In genomic region chr4:55871299-55871800, GRCh38 we compare ENCODE assay signal across 1 cellular context.
TF ChIP-seq lines count a peak whose summit lies in the region.

No MANE protein-coding gene starts in this region.

TF ChIP-seq in WTC11, 78 proteins besides CTCF, POLR2A, EP300 and RAD21 (continued from another document):
- TF ChIP-seq, protein P1, sequence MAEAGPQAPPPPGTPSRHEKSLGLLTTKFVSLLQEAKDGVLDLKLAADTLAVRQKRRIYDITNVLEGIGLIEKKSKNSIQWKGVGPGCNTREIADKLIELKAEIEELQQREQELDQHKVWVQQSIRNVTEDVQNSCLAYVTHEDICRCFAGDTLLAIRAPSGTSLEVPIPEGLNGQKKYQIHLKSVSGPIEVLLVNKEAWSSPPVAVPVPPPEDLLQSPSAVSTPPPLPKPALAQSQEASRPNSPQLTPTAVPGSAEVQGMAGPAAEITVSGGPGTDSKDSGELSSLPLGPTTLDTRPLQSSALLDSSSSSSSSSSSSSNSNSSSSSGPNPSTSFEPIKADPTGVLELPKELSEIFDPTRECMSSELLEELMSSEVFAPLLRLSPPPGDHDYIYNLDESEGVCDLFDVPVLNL (CRISPR knock-in tag; IDR thresholded peaks at IDR 0.05; ENCODE audit: borderline replicate concordance, low read depth): no peak
- TF ChIP-seq MLX (CRISPR knock-in tag; IDR thresholded peaks at IDR 0.05) (no peak), FOXP1 (CRISPR knock-in tag; IDR thresholded peaks at IDR 0.05; ENCODE audit: borderline replicate concordance) (no peak), ESRRA (CRISPR knock-in tag; IDR thresholded peaks at IDR 0.05; ENCODE audit: borderline replicate concordance) (no peak), ETV6 (CRISPR knock-in tag; IDR thresholded peaks at IDR 0.05) (no peak), USF2 (CRISPR knock-in tag; IDR thresholded peaks at IDR 0.05) (no peak), GTF2I (CRISPR knock-in tag; conservative IDR thresholded peaks at IDR 0.05) (no peak), JUN (CRISPR knock-in tag; IDR thresholded peaks at IDR 0.05) (no peak)
TF ChIP-seq in WTC11: peak in this region for 0.
